Comparison of ENCODE assay signal across 8 cellular contexts in genomic region chr14:74084277-74085046, GRCh38. TPM values are rescaled to one million over a fixed set of nuclear protein-coding genes. Genes with fewer than 3 reads are reported as not detected.
A peak's percentile ranks its signal among the peaks of the same experiment; 100 is the strongest.
DNase-seq lines count a peak whose midpoint lies in the region; ATAC-seq and TF ChIP-seq lines count a peak whose summit lies in the region.

TSS of gene ALDH6A1 (minus strand) at chr14:74084453. CDS start at chr14:74084394, 59 bp downstream.
TSS of gene LIN52 (plus strand) at chr14:74084956. CDS start at chr14:74084975, 19 bp downstream.

- intact Hi-C loops in CD8-positive, alpha-beta T cell (cut with DNase I, micrococcal nuclease): loop anchor here (1.0 to 10.0 kb wide), 9 partner anchors 65 to 1900 kb away; partner anchors contain the start of genes BBOF1 (in 2 of the 2), COQ6 (in 2 of the 2), ENTPD5 (in 2 of the 2) and FAM161B (in 2 of the 2)
- intact Hi-C loops in activated CD4-positive, alpha-beta memory T cell treated with anti-CD3 and anti-CD28 coated beads for 36 hours (cut with micrococcal nuclease): loop anchor here (1.0 to 10.0 kb wide), 11 partner anchors 65 to 1026 kb away; partner anchors contain the start of genes AREL1, BBOF1, COQ6 and ENTPD5

- peak within 1 kb of the TSS; percentile 90 for H3K4me3 ChIP-seq in CD8-positive, alpha-beta T cell (ENCODE audit: low read depth, low read length)
- H3K4me3 ChIP-seq in liver (ENCODE audit: low read depth in 1 of 3, low read length in 3 of 3): peak within 1 kb of the TSS; percentile 76 to 99 (median 90)

- TF ChIP-seq RAD21 in liver (IDR thresholded peaks at IDR 0.05): no peak

- CTCF ChIA-PET in CD8-positive, alpha-beta T cell (lab: Charles Lee): no interaction called here
- CTCF ChIA-PET in activated CD4-positive, alpha-beta memory T cell treated with anti-CD3 and anti-CD28 coated beads for 36 hours (lab: Charles Lee): interaction anchor here (0.9 to 2.0 kb wide), 4 partner anchors 61 to 576 kb away, joined by 3 to 7 read pairs (median 3); no protein-coding TSS in a partner anchor

- WGBS in liver: under 1% methylated on average over 46 of the region's 46 CpGs

- no peaks in the 10 kb centered on the region for H3K27me3 Mint-ChIP-seq in CD8-positive, alpha-beta T cell (ENCODE audit: low read depth)
- no peaks in the 10 kb centered on the region for H3K27me3 Mint-ChIP-seq in activated CD4-positive, alpha-beta memory T cell treated with anti-CD3 and anti-CD28 coated beads for 36 hours

- peak within 1 kb of the TSS; percentile 69 to 99 for H3K9ac ChIP-seq in liver (ENCODE audit: low read depth in 1 of 2, low read length in 2 of 2)

- peak; percentile 100 for DNase-seq in CD8-positive, alpha-beta T cell
- DNase-seq in HK-2 (ENCODE audit: unreplicated experiment): peak; percentile 99
- peak; percentile 98 for DNase-seq in NCI-H82 treated with DMSO at 0.1 percent for 48 hours (lab: John Stamatoyannopoulos, UW; ENCODE audit: unreplicated experiment)
- DNase-seq in activated CD4-positive, alpha-beta memory T cell treated with anti-CD3 and anti-CD28 coated beads for 36 hours: peak; percentile 100
- peak; percentile 100 for DNase-seq in dermis microvascular lymphatic vessel endothelial cell (ENCODE audit: low read depth in 2 of 2)
- peak; percentile 100 for DNase-seq in stimulated activated CD4-positive, alpha-beta T cell treated with anti-CD3 and anti-CD28 coated beads, Interleukin-4, amount 100 ng/mL, for 24 hours

- peaks cover 18% of the 10 kb centered on the region for H3K36me3 Mint-ChIP-seq in CD8-positive, alpha-beta T cell
- H3K36me3 Mint-ChIP-seq in activated CD4-positive, alpha-beta memory T cell treated with anti-CD3 and anti-CD28 coated beads for 36 hours: peaks cover 7% of the 10 kb centered on the region

- peak within 1 kb of the TSS; percentile 73 for H3K27ac ChIP-seq in CD8-positive, alpha-beta T cell (ENCODE audit: low read depth, low read length)
- H3K27ac ChIP-seq in liver (ENCODE audit: low read depth in 1 of 2, low read length in 2 of 2): peak within 1 kb of the TSS; percentile 79 to 97

- no peaks in the 10 kb centered on the region for H3K27me3 ChIP-seq in CD8-positive, alpha-beta T cell (ENCODE audit: insufficient read depth, low read length)
- no peaks in the 10 kb centered on the region for H3K27me3 ChIP-seq in liver (ENCODE audit: control insufficient read depth in 4 of 4, insufficient read depth in 4 of 4, low read length in 3 of 4)

- no peaks in the 10 kb centered on the region for H3K36me3 ChIP-seq in CD8-positive, alpha-beta T cell (ENCODE audit: insufficient read depth, low read length)
- no peaks in the 10 kb centered on the region for H3K36me3 ChIP-seq in liver (ENCODE audit: control insufficient read depth in 4 of 4, insufficient read depth in 3 of 4, low read depth in 1 of 4, low read length in 3 of 4)

- H3K9me3 ChIP-seq in CD8-positive, alpha-beta T cell (ENCODE audit: low read length): no peaks in the 10 kb centered on the region
- no peaks in the 10 kb centered on the region for H3K9me3 ChIP-seq in liver (ENCODE audit: control insufficient read depth in 4 of 4, low read length in 3 of 4)

- H3K27ac Mint-ChIP-seq in CD8-positive, alpha-beta T cell: peak within 1 kb of the TSS; percentile 96
- H3K27ac Mint-ChIP-seq in activated CD4-positive, alpha-beta memory T cell treated with anti-CD3 and anti-CD28 coated beads for 36 hours: peak within 1 kb of the TSS; percentile 98

- no peaks in the 10 kb centered on the region for H3K9me3 Mint-ChIP-seq in CD8-positive, alpha-beta T cell
- H3K9me3 Mint-ChIP-seq in activated CD4-positive, alpha-beta memory T cell treated with anti-CD3 and anti-CD28 coated beads for 36 hours: no peaks in the 10 kb centered on the region

- peak; percentile 85 for ATAC-seq in CD8-positive, alpha-beta T cell
- peak; percentile 88 for ATAC-seq in GM19452 (IDR thresholded peaks at IDR 0.05; ENCODE audit: unreplicated experiment)

- POLR2A ChIA-PET in CD8-positive, alpha-beta T cell (lab: Charles Lee): no interaction called here
- POLR2A ChIA-PET in activated CD4-positive, alpha-beta memory T cell treated with anti-CD3 and anti-CD28 coated beads for 36 hours (lab: Charles Lee): interaction anchor here (1.1 to 1.8 kb wide), 3 partner anchors 66 to 471 kb away, joined by 3 to 8 read pairs (median 4); partner anchors contain the start of genes ACOT6, BBOF1 and ENTPD5

- H3K4me3 Mint-ChIP-seq in CD8-positive, alpha-beta T cell: peak within 1 kb of the TSS; percentile 98
- peak within 1 kb of the TSS; percentile 100 for H3K4me3 Mint-ChIP-seq in activated CD4-positive, alpha-beta memory T cell treated with anti-CD3 and anti-CD28 coated beads for 36 hours

- H3K4me1 Mint-ChIP-seq in CD8-positive, alpha-beta T cell (ENCODE audit: low read depth): peaks cover 33% of the 10 kb centered on the region
- H3K4me1 Mint-ChIP-seq in activated CD4-positive, alpha-beta memory T cell treated with anti-CD3 and anti-CD28 coated beads for 36 hours (ENCODE audit: low read depth): peaks cover 39% of the 10 kb centered on the region

- H3K4me1 ChIP-seq in CD8-positive, alpha-beta T cell (ENCODE audit: insufficient read depth, low read length): peaks cover 19% of the 10 kb centered on the region
- H3K4me1 ChIP-seq in liver (ENCODE audit: control insufficient read depth in 4 of 4, insufficient read depth in 4 of 4, low read length in 3 of 4): peaks cover 3 to 47% (median 30%) of the 10 kb centered on the region in 4 donors

- TF ChIP-seq CTCF in CD8-positive, alpha-beta T cell (IDR thresholded peaks at IDR 0.05): no peak
- no peak for TF ChIP-seq CTCF in liver (IDR thresholded peaks at IDR 0.05; ENCODE audit: low read depth, low read length, missing input control)

TF ChIP-seq in liver, 16 proteins besides CTCF, POLR2A, EP300 and RAD21 (continues in another document):
- peak; percentile 39 to 64 for TF ChIP-seq RXRA (IDR thresholded peaks at IDR 0.05)
- no peak for TF ChIP-seq ATF3 (IDR thresholded peaks at IDR 0.05)
- TF ChIP-seq REST (IDR thresholded peaks at IDR 0.05): peak; percentile 88
- TF ChIP-seq YY1 (IDR thresholded peaks at IDR 0.05): peak; percentile 98
- peak; percentile 57 for TF ChIP-seq ZBTB33 (IDR thresholded peaks at IDR 0.05)
- peak; percentile 35 to 54 for TF ChIP-seq HNF4A (conservative IDR thresholded peaks at IDR 0.05)
- TF ChIP-seq FOXA1 (IDR thresholded peaks at IDR 0.05): peak; percentile 98
- TF ChIP-seq MAX (IDR thresholded peaks at IDR 0.05): peak; percentile 81
- TF ChIP-seq TAF1 (conservative IDR thresholded peaks at IDR 0.05): peak; percentile 89
- TF ChIP-seq NR2F2 (IDR thresholded peaks at IDR 0.05): no peak
- no peak for TF ChIP-seq HNF4G (IDR thresholded peaks at IDR 0.05)

RNA-seq across cellular contexts. Expression of gene ALDH6A1, which starts in this region (rescaled TPM):
- 1 to 10 TPM; 3.8 to 4.0 TPM for total RNA-seq in CD8-positive, alpha-beta T cell
- total RNA-seq in activated CD4-positive, alpha-beta memory T cell treated with anti-CD3 and anti-CD28 coated beads for 36 hours: 10 to 100 TPM; 25.0 to 25.7 TPM
- total RNA-seq in dermis microvascular lymphatic vessel endothelial cell: 16.3 and 16.9 TPM in 2 replicates
- total RNA-seq in liver: 100 to 1,000 TPM; 157 to 183 TPM
- 100 to 1,000 TPM; 114 to 153 TPM for polyA plus RNA-seq in liver

RNA-seq across cellular contexts. Expression of gene LIN52, which starts in this region (rescaled TPM):
- 1 to 10 TPM; 6.1 to 6.8 TPM for total RNA-seq in CD8-positive, alpha-beta T cell
- total RNA-seq in activated CD4-positive, alpha-beta memory T cell treated with anti-CD3 and anti-CD28 coated beads for 36 hours: 10 to 100 TPM; 13.5 to 14.4 TPM
- total RNA-seq in dermis microvascular lymphatic vessel endothelial cell (7.7 and 10.6 TPM in 2 replicates), liver (1 to 10 TPM; 6.8 to 9.9 TPM)
- 1 to 10 TPM; 3.8 TPM for polyA plus RNA-seq in liver

Comparison
In these comparisons a context has a peak if more than half of its experiments do, and no peak if none do; other contexts are left out.
1. Peak in every context shown above with its lines: DNase-seq, ATAC-seq, H3K4me3 ChIP-seq and H3K27ac ChIP-seq.